14 cellular contexts compared by ENCODE assay signal in the genomic region with DNA sequence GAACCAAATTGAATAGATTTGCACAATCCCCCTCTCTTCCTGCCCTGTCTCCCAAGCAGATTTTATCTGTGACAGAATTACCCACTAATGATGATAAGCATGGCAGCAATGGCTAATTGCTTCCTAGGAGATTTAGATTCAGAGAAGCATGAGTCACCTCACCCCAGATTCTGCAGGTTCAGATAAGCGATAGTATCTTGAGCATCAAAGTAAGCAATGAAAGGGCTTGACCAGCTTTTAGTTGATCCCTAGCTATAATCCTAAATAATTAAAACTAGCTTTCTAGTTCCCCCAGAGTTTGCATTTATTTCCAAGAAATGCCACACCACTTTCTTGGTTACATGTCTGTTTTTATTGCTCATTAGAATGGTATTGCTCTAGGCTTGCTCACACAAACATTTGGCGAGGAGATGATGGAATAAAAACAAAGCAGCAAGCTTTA.
DNase-seq lines count a peak whose midpoint lies in the region; TF ChIP-seq lines count a peak whose summit lies in the region.
"Had no signal": no experiment of that assay in that cellular context is flagged by ENCODE, and none has a peak within 500 bp of the region (broad histone marks: within the 10 kb centered on the region; RNA-seq: fewer than 3 reads in every experiment).

No MANE protein-coding gene starts in this region.

- peaks cover 0 to 19% of the 10 kb centered on the region in 2 donors for H3K4me1 ChIP-seq in ascending aorta
- no peaks in the 10 kb centered on the region for H3K4me1 ChIP-seq in PC-9 (replicated peaks; ENCODE audit: insufficient read depth)

- H3K27me3 ChIP-seq in ascending aorta (no peaks in the 10 kb centered on the region), PC-9 (ENCODE audit: insufficient read depth, low read depth) (no peaks in the 10 kb centered on the region)

- H3K27ac ChIP-seq in ascending aorta (peak overlapping the region; percentile 34 to 62), PC-9 (no peak overlapping the region)

- CTCF ChIA-PET in PC-9 (lab: Charles Lee): no interaction called here

- H3K4me3 Mint-ChIP-seq in HFFc6: peak overlapping the region; percentile 17

- H3K4me2 ChIP-seq in PC-9: no peak overlapping the region

- H3K9me3 ChIP-seq in ascending aorta (no peaks in the 10 kb centered on the region), PC-9 (ENCODE audit: insufficient read depth, low read depth) (no peaks in the 10 kb centered on the region)

- H3K4me3 ChIP-seq in ascending aorta: no peak overlapping the region
- no peak overlapping the region for H3K4me3 ChIP-seq in PC-9

- no peaks in the 10 kb centered on the region for H3K9me3 Mint-ChIP-seq in HFFc6

- no peaks in the 10 kb centered on the region for H3F3A ChIP-seq in PC-9 (ENCODE audit: insufficient read depth, low read depth)

- H3K36me3 Mint-ChIP-seq in HFFc6 (ENCODE audit: low read depth): peaks cover 23% of the 10 kb centered on the region

- peak overlapping the region; percentile 62 for H3K27ac Mint-ChIP-seq in HFFc6

- H3K27me3 Mint-ChIP-seq in HFFc6 (ENCODE audit: insufficient read depth): peaks cover 3% of the 10 kb centered on the region

- no peaks in the 10 kb centered on the region for H3K36me3 ChIP-seq in ascending aorta
- no peaks in the 10 kb centered on the region for H3K36me3 ChIP-seq in PC-9 (ENCODE audit: low read depth)

- H4K20me1 ChIP-seq in PC-9 (ENCODE audit: insufficient read depth): no peaks in the 10 kb centered on the region

- no TSS peak for BruUV-seq in PC-9 (replicated peaks; lab: Mats Ljungman, UMichigan)

- intact Hi-C loops in ascending aorta (cut with DNase I): loop anchor here (10.0 kb wide), 1 partner anchor 111 kb away; no protein-coding TSS in a partner anchor
- intact Hi-C loops in PC-9 (cut with micrococcal nuclease; ENCODE audit: unreplicated experiment): no loop called here

- H3K9me2 ChIP-seq in PC-9 (ENCODE audit: insufficient read depth): no peaks in the 10 kb centered on the region

- POLR2A ChIA-PET in PC-9 (lab: Charles Lee; ENCODE audit: unreplicated experiment): no interaction called here

- no peaks in the 10 kb centered on the region for H3K79me2 ChIP-seq in PC-9 (ENCODE audit: low read depth)

- peaks cover 48% of the 10 kb centered on the region for H3K4me1 Mint-ChIP-seq in HFFc6 (ENCODE audit: low read depth)

- TF ChIP-seq CTCF in HFFc6 (IDR thresholded peaks at IDR 0.05) (no peak), ascending aorta (IDR thresholded peaks at IDR 0.05) (no peak), PC-9 (conservative IDR thresholded peaks at IDR 0.05) (no peak)

- no peak overlapping the region for H2AFZ ChIP-seq in PC-9

- DNase-seq in AG08396 (ENCODE audit: low spot score) (peak; percentile 24), HFFc6 (peak; percentile 84), ascending aorta (ENCODE audit: low spot score in 2 of 2) (no peak), iris pigment epithelial cell (ENCODE audit: low read depth) (peak; percentile 71), hypothalamus (lab: John Stamatoyannopoulos, UW) (no peak), PC-9 (no peak)
- no peak for DNase-seq in stimulated activated CD4-positive, alpha-beta T cell treated with anti-CD3 and anti-CD28 coated beads, Interleukin-4, amount 100 ng/mL, for 24 hours
- DNase-seq in effector CD8-positive, alpha-beta T cell (lab: John Stamatoyannopoulos, UW): no peak
- DNase-seq: activated CD8-positive, alpha-beta memory T cell treated with anti-CD3 and anti-CD28 coated beads, Interleukin-2, amount 50 U/mL, for 4 hours; AML-193; NCI-H1417; NCI-H524 treated with DMSO at 0.1 percent for 48 hours; occipital lobe; SHP77 treated with DMSO at 0.1 percent for 48 hours had no signal

Comparison
In these comparisons a context has a peak if more than half of its experiments do, and no peak if none do; other contexts are left out.
1. DNase-seq: peak in AG08396 (single experiment), HFFc6 (single experiment) and iris pigment epithelial cell (single experiment); none in ascending aorta (0 of 2), stimulated activated CD4-positive, alpha-beta T cell treated with anti-CD3 and anti-CD28 coated beads, Interleukin-4, amount 100 ng/mL, for 24 hours (single experiment), hypothalamus (0 of 51), effector CD8-positive, alpha-beta T cell (single experiment) and PC-9 (0 of 2).